ENCODE assay signal across 1 cellular context in genomic region chr4:24584175-24584850, GRCh38.
TF ChIP-seq lines count a peak whose summit lies in the region.

DHX15 (minus strand) TSS chr4:24584554; CDS start chr4:24584393, 161 bp downstream.

TF ChIP-seq in HepG2, 621 proteins besides CTCF, POLR2A, EP300 and RAD21 (continued from another document and continues in another):
- TF ChIP-seq, protein P1, sequence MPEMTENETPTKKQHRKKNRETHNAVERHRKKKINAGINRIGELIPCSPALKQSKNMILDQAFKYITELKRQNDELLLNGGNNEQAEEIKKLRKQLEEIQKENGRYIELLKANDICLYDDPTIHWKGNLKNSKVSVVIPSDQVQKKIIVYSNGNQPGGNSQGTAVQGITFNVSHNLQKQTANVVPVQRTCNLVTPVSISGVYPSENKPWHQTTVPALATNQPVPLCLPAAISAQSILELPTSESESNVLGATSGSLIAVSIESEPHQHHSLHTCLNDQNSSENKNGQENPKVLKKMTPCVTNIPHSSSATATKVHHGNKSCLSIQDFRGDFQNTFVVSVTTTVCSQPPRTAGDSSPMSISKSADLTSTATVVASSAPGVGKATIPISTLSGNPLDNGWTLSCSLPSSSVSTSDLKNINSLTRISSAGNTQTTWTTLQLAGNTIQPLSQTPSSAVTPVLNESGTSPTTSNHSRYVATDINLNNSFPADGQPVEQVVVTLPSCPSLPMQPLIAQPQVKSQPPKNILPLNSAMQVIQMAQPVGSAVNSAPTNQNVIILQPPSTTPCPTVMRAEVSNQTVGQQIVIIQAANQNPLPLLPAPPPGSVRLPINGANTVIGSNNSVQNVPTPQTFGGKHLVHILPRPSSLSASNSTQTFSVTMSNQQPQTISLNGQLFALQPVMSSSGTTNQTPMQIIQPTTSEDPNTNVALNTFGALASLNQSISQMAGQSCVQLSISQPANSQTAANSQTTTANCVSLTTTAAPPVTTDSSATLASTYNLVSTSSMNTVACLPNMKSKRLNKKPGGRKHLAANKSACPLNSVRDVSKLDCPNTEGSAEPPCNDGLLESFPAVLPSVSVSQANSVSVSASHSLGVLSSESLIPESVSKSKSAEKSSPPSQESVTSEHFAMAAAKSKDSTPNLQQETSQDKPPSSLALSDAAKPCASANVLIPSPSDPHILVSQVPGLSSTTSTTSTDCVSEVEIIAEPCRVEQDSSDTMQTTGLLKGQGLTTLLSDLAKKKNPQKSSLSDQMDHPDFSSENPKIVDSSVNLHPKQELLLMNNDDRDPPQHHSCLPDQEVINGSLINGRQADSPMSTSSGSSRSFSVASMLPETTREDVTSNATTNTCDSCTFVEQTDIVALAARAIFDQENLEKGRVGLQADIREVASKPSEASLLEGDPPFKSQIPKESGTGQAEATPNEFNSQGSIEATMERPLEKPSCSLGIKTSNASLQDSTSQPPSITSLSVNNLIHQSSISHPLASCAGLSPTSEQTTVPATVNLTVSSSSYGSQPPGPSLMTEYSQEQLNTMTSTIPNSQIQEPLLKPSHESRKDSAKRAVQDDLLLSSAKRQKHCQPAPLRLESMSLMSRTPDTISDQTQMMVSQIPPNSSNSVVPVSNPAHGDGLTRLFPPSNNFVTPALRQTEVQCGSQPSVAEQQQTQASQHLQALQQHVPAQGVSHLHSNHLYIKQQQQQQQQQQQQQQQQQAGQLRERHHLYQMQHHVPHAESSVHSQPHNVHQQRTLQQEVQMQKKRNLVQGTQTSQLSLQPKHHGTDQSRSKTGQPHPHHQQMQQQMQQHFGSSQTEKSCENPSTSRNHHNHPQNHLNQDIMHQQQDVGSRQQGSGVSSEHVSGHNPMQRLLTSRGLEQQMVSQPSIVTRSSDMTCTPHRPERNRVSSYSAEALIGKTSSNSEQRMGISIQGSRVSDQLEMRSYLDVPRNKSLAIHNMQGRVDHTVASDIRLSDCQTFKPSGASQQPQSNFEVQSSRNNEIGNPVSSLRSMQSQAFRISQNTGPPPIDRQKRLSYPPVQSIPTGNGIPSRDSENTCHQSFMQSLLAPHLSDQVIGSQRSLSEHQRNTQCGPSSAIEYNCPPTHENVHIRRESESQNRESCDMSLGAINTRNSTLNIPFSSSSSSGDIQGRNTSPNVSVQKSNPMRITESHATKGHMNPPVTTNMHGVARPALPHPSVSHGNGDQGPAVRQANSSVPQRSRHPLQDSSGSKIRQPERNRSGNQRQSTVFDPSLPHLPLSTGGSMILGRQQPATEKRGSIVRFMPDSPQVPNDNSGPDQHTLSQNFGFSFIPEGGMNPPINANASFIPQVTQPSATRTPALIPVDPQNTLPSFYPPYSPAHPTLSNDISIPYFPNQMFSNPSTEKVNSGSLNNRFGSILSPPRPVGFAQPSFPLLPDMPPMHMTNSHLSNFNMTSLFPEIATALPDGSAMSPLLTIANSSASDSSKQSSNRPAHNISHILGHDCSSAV (CRISPR knock-in tag; IDR thresholded peaks at IDR 0.05; ENCODE audit: borderline replicate concordance) = 0 out of 2 replicates have a peak, but pooled peaks have one; percentile 22
- TF ChIP-seq MIER3 (CRISPR knock-in tag; IDR thresholded peaks at IDR 0.05; ENCODE audit: borderline replicate concordance) (0 out of 2 replicates have a peak, but pooled peaks have one; percentile 30), PREB (CRISPR knock-in tag; IDR thresholded peaks at IDR 0.05) (no peak), HNF4A (CRISPR knock-in tag; IDR thresholded peaks at IDR 0.05) (no peak), ZMAT5 (CRISPR knock-in tag; IDR thresholded peaks at IDR 0.05; ENCODE audit: borderline replicate concordance, low read depth) (no peak), FOXM1 (CRISPR knock-in tag; IDR thresholded peaks at IDR 0.05) (no peak), NFKBIZ (CRISPR knock-in tag; IDR thresholded peaks at IDR 0.05) (peak; percentile 50; the same call in 1 of the 2 replicates), KLF6 (CRISPR knock-in tag; IDR thresholded peaks at IDR 0.05) (no peak; the same call in 1 of the 2 replicates), ELF4 (CRISPR knock-in tag; IDR thresholded peaks at IDR 0.05; ENCODE audit: borderline replicate concordance) (peak; percentile 76; the same call in 1 of the 2 replicates), KDM5B (CRISPR knock-in tag; IDR thresholded peaks at IDR 0.05; ENCODE audit: borderline replicate concordance) (peak; percentile 59; the same call in 1 of the 2 replicates), ZMYM3 (CRISPR knock-in tag; IDR thresholded peaks at IDR 0.05) (no peak; the same call in 1 of the 2 replicates), FOXJ3 (CRISPR knock-in tag; IDR thresholded peaks at IDR 0.05; ENCODE audit: borderline replicate concordance) (no peak), SIN3A (IDR thresholded peaks at IDR 0.05; ENCODE audit: borderline replicate concordance, low read depth, low read length) (peak; percentile 59; the same call in 1 of the 2 replicates), ZNF788 (CRISPR knock-in tag; IDR thresholded peaks at IDR 0.05; ENCODE audit: borderline replicate concordance) (peak; percentile 71; the same call in 1 of the 2 replicates), KMT2A (CRISPR knock-in tag; IDR thresholded peaks at IDR 0.05) (no peak), ZNF274 (CRISPR knock-in tag; IDR thresholded peaks at IDR 0.05) (0 out of 2 replicates have a peak, but pooled peaks have one; percentile 46), AKAP8 (CRISPR knock-in tag; IDR thresholded peaks at IDR 0.05) (0 out of 2 replicates have a peak, but pooled peaks have one; percentile 57), CAMTA2 (CRISPR knock-in tag; IDR thresholded peaks at IDR 0.05; ENCODE audit: borderline replicate concordance) (no peak), KAT2B (IDR thresholded peaks at IDR 0.05; ENCODE audit: borderline replicate concordance, low read depth, low read length) (no peak), SOX6 (IDR thresholded peaks at IDR 0.05) (no peak), SOX6 (CRISPR knock-in tag; IDR thresholded peaks at IDR 0.05) (no peak; the same call in 1 of the 2 replicates), ZNF343 (CRISPR knock-in tag; IDR thresholded peaks at IDR 0.05) (no peak), GATA4 (IDR thresholded peaks at IDR 0.05; ENCODE audit: borderline replicate concordance, low read depth) (no peak), ZKSCAN1 (IDR thresholded peaks at IDR 0.05; ENCODE audit: low read length) (no peak), FOXP1 (IDR thresholded peaks at IDR 0.05) (no peak), FOXP1 (CRISPR knock-in tag; IDR thresholded peaks at IDR 0.05) (no peak)
- TF ChIP-seq, protein P2, sequence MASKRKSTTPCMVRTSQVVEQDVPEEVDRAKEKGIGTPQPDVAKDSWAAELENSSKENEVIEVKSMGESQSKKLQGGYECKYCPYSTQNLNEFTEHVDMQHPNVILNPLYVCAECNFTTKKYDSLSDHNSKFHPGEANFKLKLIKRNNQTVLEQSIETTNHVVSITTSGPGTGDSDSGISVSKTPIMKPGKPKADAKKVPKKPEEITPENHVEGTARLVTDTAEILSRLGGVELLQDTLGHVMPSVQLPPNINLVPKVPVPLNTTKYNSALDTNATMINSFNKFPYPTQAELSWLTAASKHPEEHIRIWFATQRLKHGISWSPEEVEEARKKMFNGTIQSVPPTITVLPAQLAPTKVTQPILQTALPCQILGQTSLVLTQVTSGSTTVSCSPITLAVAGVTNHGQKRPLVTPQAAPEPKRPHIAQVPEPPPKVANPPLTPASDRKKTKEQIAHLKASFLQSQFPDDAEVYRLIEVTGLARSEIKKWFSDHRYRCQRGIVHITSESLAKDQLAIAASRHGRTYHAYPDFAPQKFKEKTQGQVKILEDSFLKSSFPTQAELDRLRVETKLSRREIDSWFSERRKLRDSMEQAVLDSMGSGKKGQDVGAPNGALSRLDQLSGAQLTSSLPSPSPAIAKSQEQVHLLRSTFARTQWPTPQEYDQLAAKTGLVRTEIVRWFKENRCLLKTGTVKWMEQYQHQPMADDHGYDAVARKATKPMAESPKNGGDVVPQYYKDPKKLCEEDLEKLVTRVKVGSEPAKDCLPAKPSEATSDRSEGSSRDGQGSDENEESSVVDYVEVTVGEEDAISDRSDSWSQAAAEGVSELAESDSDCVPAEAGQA (IDR thresholded peaks at IDR 0.05; ENCODE audit: low read depth) = peak; percentile 88
- TF ChIP-seq, protein P2 (CRISPR knock-in tag; IDR thresholded peaks at IDR 0.05; ENCODE audit: borderline replicate concordance) = no peak
- TF ChIP-seq, protein P3, sequence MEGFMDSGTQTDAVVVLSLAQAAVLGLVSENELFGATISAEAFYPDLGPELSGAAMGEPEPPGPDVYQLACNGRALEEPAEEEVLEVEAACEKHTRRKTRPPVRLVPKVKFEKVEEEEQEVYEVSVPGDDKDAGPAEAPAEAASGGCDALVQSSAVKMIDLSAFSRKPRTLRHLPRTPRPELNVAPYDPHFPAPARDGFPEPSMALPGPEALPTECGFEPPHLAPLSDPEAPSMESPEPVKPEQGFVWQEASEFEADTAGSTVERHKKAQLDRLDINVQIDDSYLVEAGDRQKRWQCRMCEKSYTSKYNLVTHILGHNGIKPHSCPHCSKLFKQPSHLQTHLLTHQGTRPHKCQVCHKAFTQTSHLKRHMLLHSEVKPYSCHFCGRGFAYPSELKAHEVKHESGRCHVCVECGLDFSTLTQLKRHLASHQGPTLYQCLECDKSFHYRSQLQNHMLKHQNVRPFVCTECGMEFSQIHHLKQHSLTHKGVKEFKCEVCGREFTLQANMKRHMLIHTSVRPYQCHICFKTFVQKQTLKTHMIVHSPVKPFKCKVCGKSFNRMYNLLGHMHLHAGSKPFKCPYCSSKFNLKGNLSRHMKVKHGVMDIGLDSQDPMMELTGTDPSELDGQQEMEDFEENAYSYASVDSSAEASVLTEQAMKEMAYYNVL (CRISPR knock-in tag; IDR thresholded peaks at IDR 0.05; ENCODE audit: borderline replicate concordance) = peak; percentile 13; the same call in 1 of the 2 replicates
- TF ChIP-seq, protein P4, sequence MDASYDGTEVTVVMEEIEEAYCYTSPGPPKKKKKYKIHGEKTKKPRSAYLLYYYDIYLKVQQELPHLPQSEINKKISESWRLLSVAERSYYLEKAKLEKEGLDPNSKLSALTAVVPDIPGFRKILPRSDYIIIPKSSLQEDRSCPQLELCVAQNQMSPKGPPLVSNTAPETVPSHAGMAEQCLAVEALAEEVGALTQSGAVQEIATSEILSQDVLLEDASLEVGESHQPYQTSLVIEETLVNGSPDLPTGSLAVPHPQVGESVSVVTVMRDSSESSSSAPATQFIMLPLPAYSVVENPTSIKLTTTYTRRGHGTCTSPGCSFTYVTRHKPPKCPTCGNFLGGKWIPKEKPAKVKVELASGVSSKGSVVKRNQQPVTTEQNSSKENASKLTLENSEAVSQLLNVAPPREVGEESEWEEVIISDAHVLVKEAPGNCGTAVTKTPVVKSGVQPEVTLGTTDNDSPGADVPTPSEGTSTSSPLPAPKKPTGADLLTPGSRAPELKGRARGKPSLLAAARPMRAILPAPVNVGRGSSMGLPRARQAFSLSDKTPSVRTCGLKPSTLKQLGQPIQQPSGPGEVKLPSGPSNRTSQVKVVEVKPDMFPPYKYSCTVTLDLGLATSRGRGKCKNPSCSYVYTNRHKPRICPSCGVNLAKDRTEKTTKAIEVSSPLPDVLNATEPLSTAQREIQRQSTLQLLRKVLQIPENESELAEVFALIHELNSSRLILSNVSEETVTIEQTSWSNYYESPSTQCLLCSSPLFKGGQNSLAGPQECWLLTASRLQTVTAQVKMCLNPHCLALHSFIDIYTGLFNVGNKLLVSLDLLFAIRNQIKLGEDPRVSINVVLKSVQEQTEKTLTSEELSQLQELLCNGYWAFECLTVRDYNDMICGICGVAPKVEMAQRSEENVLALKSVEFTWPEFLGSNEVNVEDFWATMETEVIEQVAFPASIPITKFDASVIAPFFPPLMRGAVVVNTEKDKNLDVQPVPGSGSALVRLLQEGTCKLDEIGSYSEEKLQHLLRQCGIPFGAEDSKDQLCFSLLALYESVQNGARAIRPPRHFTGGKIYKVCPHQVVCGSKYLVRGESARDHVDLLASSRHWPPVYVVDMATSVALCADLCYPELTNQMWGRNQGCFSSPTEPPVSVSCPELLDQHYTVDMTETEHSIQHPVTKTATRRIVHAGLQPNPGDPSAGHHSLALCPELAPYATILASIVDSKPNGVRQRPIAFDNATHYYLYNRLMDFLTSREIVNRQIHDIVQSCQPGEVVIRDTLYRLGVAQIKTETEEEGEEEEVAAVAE (CRISPR knock-in tag; IDR thresholded peaks at IDR 0.05; ENCODE audit: borderline replicate concordance) = 0 out of 2 replicates have a peak, but pooled peaks have one; percentile 39
- TF ChIP-seq, protein P5, sequence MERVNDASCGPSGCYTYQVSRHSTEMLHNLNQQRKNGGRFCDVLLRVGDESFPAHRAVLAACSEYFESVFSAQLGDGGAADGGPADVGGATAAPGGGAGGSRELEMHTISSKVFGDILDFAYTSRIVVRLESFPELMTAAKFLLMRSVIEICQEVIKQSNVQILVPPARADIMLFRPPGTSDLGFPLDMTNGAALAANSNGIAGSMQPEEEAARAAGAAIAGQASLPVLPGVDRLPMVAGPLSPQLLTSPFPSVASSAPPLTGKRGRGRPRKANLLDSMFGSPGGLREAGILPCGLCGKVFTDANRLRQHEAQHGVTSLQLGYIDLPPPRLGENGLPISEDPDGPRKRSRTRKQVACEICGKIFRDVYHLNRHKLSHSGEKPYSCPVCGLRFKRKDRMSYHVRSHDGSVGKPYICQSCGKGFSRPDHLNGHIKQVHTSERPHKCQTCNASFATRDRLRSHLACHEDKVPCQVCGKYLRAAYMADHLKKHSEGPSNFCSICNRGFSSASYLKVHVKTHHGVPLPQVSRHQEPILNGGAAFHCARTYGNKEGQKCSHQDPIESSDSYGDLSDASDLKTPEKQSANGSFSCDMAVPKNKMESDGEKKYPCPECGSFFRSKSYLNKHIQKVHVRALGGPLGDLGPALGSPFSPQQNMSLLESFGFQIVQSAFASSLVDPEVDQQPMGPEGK (CRISPR knock-in tag; IDR thresholded peaks at IDR 0.05) = peak; percentile 46
